Comparison of ENCODE assay signal across 9 cellular contexts in the genomic region with DNA sequence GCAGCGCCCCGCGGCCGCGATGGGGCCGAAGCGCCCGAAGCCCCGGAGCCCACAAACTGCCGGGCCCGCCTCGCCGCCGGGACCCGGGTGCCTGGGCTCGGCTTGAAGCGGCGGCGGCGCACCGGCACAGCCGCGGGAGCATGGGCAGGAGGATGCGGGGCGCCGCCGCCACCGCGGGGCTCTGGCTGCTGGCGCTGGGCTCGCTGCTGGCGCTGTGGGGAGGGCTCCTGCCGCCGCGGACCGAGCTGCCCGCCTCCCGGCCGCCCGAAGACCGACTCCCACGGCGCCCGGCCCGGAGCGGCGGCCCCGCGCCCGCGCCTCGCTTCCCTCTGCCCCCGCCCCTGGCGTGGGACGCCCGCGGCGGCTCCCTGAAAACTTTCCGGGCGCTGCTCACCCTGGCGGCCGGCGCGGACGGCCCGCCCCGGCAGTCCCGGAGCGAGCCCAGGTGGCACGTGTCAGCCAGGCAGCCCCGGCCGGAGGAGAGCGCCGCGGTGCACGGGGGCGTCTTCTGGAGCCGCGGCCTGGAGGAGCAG. TPM values are rescaled to one million over a fixed set of nuclear protein-coding genes. Genes with fewer than 3 reads are reported as not detected.
DNase-seq lines count a peak whose midpoint lies in the region; ATAC-seq and TF ChIP-seq lines count a peak whose summit lies in the region.
"Had no signal": no experiment of that assay in that cellular context is flagged by ENCODE, and none has a peak within 500 bp of the region (broad histone marks: within the 10 kb centered on the region; RNA-seq: fewer than 3 reads in every experiment).

No MANE protein-coding gene starts in this region.

- H3K4me3 ChIP-seq in NB4 (ENCODE audit: low read depth, low read length) (no peak overlapping the region), mesendoderm (ENCODE audit: low read length) (no peak overlapping the region), OCI-LY7 (ENCODE audit: low read depth, low read length, poor library complexity, severe bottlenecking) (no peak overlapping the region)

- H3K27ac ChIP-seq in H9 (ENCODE audit: insufficient read length, low read depth, low read length) (no peak overlapping the region), mesendoderm (ENCODE audit: low read depth, low read length) (peak overlapping the region; percentile 88), OCI-LY7 (ENCODE audit: low read depth, low read length, poor library complexity, severe bottlenecking) (no peak overlapping the region)

- H3K4me2 ChIP-seq in H9 (ENCODE audit: insufficient read depth, insufficient read length, low read length) (no peak overlapping the region), mesendoderm (ENCODE audit: low read length) (peak overlapping the region; percentile 79), OCI-LY7 (ENCODE audit: low read length) (no peak overlapping the region)

- H2AFZ ChIP-seq in H9 (ENCODE audit: low read length) (no peak overlapping the region), OCI-LY7 (ENCODE audit: low read length) (no peak overlapping the region)

- H3K27me3 ChIP-seq in H9 (ENCODE audit: insufficient read depth, low read length), result peaks cover 5% of the 10 kb centered on the region; the same call in 1 of the 2 replicates
- no peaks in the 10 kb centered on the region for H3K27me3 ChIP-seq in mesendoderm (ENCODE audit: insufficient read depth, low read length, poor library complexity)

- H3K79me1 ChIP-seq in H9 (ENCODE audit: insufficient read depth, low read depth, low read length, poor library complexity, severe bottlenecking) (no peaks in the 10 kb centered on the region), mesendoderm (ENCODE audit: low read length) (no peaks in the 10 kb centered on the region)

- H3K36me3 Mint-ChIP-seq in H9 (ENCODE audit: insufficient read depth in 1 of 3, low read depth in 3 of 3), result peaks cover 0 to 4% (median 2%) of the 10 kb centered on the region in 3 experiments; a peak in 2 of 7 replicates

- no peaks in the 10 kb centered on the region for H4K20me1 ChIP-seq in H9 (ENCODE audit: control insufficient read depth, insufficient read depth, insufficient read length)
- no peaks in the 10 kb centered on the region for H4K20me1 ChIP-seq in OCI-LY7 (ENCODE audit: insufficient read depth, low read length)

- TF ChIP-seq POLR2A in NB4 (IDR thresholded peaks at IDR 0.05; ENCODE audit: extremely low read depth, insufficient read length), result no peak

- H3K18ac ChIP-seq in H9 (ENCODE audit: insufficient read length, low read depth, low read length) (no peak overlapping the region), mesendoderm (ENCODE audit: low read length) (peak overlapping the region; percentile 94)

- no peaks in the 10 kb centered on the region for H3K36me3 ChIP-seq in mesendoderm (ENCODE audit: control insufficient read depth, insufficient read depth, low read length)
- H3K36me3 ChIP-seq in OCI-LY7 (ENCODE audit: insufficient read depth, low read length), result no peaks in the 10 kb centered on the region

- H3K9me3 Mint-ChIP-seq in H9, result peaks cover 5 to 6% of the 10 kb centered on the region in 2 experiments; a peak in 4 of 5 replicates

- no peak overlapping the region for H4K5ac ChIP-seq in H9 (ENCODE audit: insufficient read length, low read depth, low read length)
- H4K5ac ChIP-seq in mesendoderm (ENCODE audit: low read length), result no peak overlapping the region

- WGBS in H9 (ENCODE audit: extremely low coverage, insufficient read length, low lambda C conversion rate), result no CpG with 5 or more reads among the region's 79 CpGs
- no CpG with 5 or more reads among the region's 79 CpGs for WGBS in mesendoderm (ENCODE audit: extremely low coverage, insufficient coverage, low lambda C conversion rate)

- H2BK15ac ChIP-seq in H9 (ENCODE audit: low read depth, low read length), result no peak overlapping the region
- H2BK15ac ChIP-seq in mesendoderm (replicated peaks; ENCODE audit: low read depth), result peak overlapping the region; percentile 39

- no peak overlapping the region for H4K91ac ChIP-seq in H9 (ENCODE audit: insufficient read length, low read depth, low read length)

- intact Hi-C loops in OCI-LY7 (cut with micrococcal nuclease; ENCODE audit: unreplicated experiment), result no loop called here

- H3K4me1 Mint-ChIP-seq in H9, result peaks cover 31 to 43% of the 10 kb centered on the region in 2 experiments

- H3K79me2 ChIP-seq in H9 (ENCODE audit: insufficient read depth, low read length), result no peaks in the 10 kb centered on the region
- peaks cover 7% of the 10 kb centered on the region for H3K79me2 ChIP-seq in mesendoderm (ENCODE audit: control insufficient read depth, insufficient read depth, low read length)
- H3K79me2 ChIP-seq in OCI-LY7 (ENCODE audit: insufficient read depth, low read depth, low read length), result no peaks in the 10 kb centered on the region

- no peak overlapping the region for H2BK12ac ChIP-seq in H9 (ENCODE audit: insufficient read length, low read depth, low read length)

- H3K9ac ChIP-seq in H9 (ENCODE audit: extremely low read depth, insufficient read length, low read length) (no peak overlapping the region), mesendoderm (ENCODE audit: low read length) (peak overlapping the region; percentile 43)

- H3K4me3 Mint-ChIP-seq in H9, result peak overlapping the region in 1 of 2 experiments; percentile 70; a peak in 1 of 5 replicates

- H4K8ac ChIP-seq in H9 (replicated peaks; ENCODE audit: insufficient read length, low read depth, low read length), result no peak overlapping the region
- H4K8ac ChIP-seq in mesendoderm (ENCODE audit: low read depth, low read length), result no peak overlapping the region

- no peak overlapping the region for H3K4ac ChIP-seq in H9 (ENCODE audit: low read depth, low read length)
- H3K4ac ChIP-seq in mesendoderm (ENCODE audit: low read depth, low read length), result peak overlapping the region; percentile 84

- no peak overlapping the region for H2AK5ac ChIP-seq in H9 (ENCODE audit: insufficient read length, low read length)
- H2AK5ac ChIP-seq in mesendoderm (ENCODE audit: low read length), result no peak overlapping the region

- H3K9me3 ChIP-seq in H9 (ENCODE audit: control insufficient read depth, low read depth, low read length) (no peaks in the 10 kb centered on the region), OCI-LY7 (ENCODE audit: low read length) (no peaks in the 10 kb centered on the region)

- H3K27ac Mint-ChIP-seq in H9, result no peak overlapping the region

- POLR2A ChIA-PET in OCI-LY7 (lab: Charles Lee), result no interaction called here

- peaks cover 17% of the 10 kb centered on the region for H3K23me2 ChIP-seq in H9 (ENCODE audit: insufficient read length, low read depth, low read length, poor library complexity, severe bottlenecking)

- H2BK5ac ChIP-seq in H9 (ENCODE audit: insufficient read length, low read length) (no peak overlapping the region), mesendoderm (ENCODE audit: low read length) (no peak overlapping the region)

- CTCF ChIA-PET in OCI-LY7 (lab: Charles Lee; ENCODE audit: unreplicated experiment), result no interaction called here

- H3K14ac ChIP-seq in H9 (ENCODE audit: insufficient read depth, low read length), result peak overlapping the region; percentile 65; the same call in 1 of the 2 replicates

- H3K9me2 ChIP-seq in OCI-LY7 (ENCODE audit: insufficient read depth, low read length), result no peaks in the 10 kb centered on the region

- H3K4me1 ChIP-seq in H9 (ENCODE audit: insufficient read depth, low read length) (peaks cover 4% of the 10 kb centered on the region), mesendoderm (ENCODE audit: control insufficient read depth, low read depth, low read length) (peaks cover 6% of the 10 kb centered on the region), OCI-LY7 (ENCODE audit: insufficient read depth, low read length, poor library complexity, severe bottlenecking) (no peaks in the 10 kb centered on the region)

- no peak overlapping the region for H2BK20ac ChIP-seq in H9 (ENCODE audit: low read depth, low read length, poor library complexity, severe bottlenecking)

- no peak for ATAC-seq in GM18520 (IDR thresholded peaks at IDR 0.05; ENCODE audit: unreplicated experiment)

- no TSS peak for BruUV-seq in OCI-LY7 (replicated peaks; lab: Mats Ljungman, UMichigan)

- DNase-seq in SIG-M5 treated with dmso at 0.1 percent for 504 hours (lab: John Stamatoyannopoulos, UW; ENCODE audit: unreplicated experiment) (peak; percentile 51), SIG-M5 (lab: John Stamatoyannopoulos, UW) (no peak), H9 (no peak), NB4 (ENCODE audit: low read depth) (peak; percentile 10), dermis blood vessel endothelial cell (peak; percentile 67), mesendoderm (no peak), OCI-LY7 (ENCODE audit: low spot score) (no peak)
- DNase-seq: DND-41 had no signal

- H3K27me3 Mint-ChIP-seq in H9 (ENCODE audit: low read depth), result peaks cover 41% of the 10 kb centered on the region

- no peak overlapping the region for H3K56ac ChIP-seq in H9 (ENCODE audit: insufficient read length, low read depth, low read length)
- H3K56ac ChIP-seq in mesendoderm (ENCODE audit: low read length), result peak overlapping the region; percentile 86

- H2BK120ac ChIP-seq in H9 (ENCODE audit: low read depth, low read length, poor library complexity, severe bottlenecking) (no peak overlapping the region), mesendoderm (ENCODE audit: low read depth, low read length) (peak overlapping the region; percentile 32)

- H3T11ph ChIP-seq in H9 (ENCODE audit: low read length), result no peak overlapping the region

- H3K23ac ChIP-seq in H9 (ENCODE audit: insufficient read length, low read depth, low read length) (no peak overlapping the region), mesendoderm (ENCODE audit: low read length) (no peak overlapping the region)

- no peak for TF ChIP-seq CTCF in H9 (conservative IDR thresholded peaks at IDR 0.05)
- no peak for TF ChIP-seq CTCF in NB4 (IDR thresholded peaks at IDR 0.05; ENCODE audit: low read depth, low read length)
- no peak for TF ChIP-seq CTCF in OCI-LY7 (conservative IDR thresholded peaks at IDR 0.05; ENCODE audit: low read length)

RNA-seq across cellular contexts. Expression of gene FJX1, which starts 0.3 kb away (rescaled TPM):
- total RNA-seq in H9 (2021) (11.5 and 14.4 TPM in 2 replicates), dermis blood vessel endothelial cell (44.5 and 52.1 TPM in 2 replicates), OCI-LY7 (2022) (0.63 and 1.2 TPM in 2 replicates)
- polyA plus RNA-seq in mesendoderm (2013, experiment 1 of 2), result 14.1 TPM
- polyA plus RNA-seq in mesendoderm (2013, experiment 2 of 2), result 15.9 TPM
- total RNA-seq in OCI-LY7 (2014; rRNA removed; shearing (Covaris generic)), result not detected in 2 replicates

RNA-seq across cellular contexts. Expression of gene TRIM44, which starts 44.0 kb away (rescaled TPM):
- 34.8 and 37.7 TPM in 2 replicates for total RNA-seq in H9 (2021)
- 20.6 and 25.4 TPM in 2 replicates for total RNA-seq in dermis blood vessel endothelial cell
- 20.4 TPM for polyA plus RNA-seq in mesendoderm (2013, experiment 1 of 2)
- 22.0 TPM for polyA plus RNA-seq in mesendoderm (2013, experiment 2 of 2)
- 5.9 and 11.3 TPM in 2 replicates for total RNA-seq in OCI-LY7 (2014; rRNA removed; shearing (Covaris generic))
- 19.9 and 30.0 TPM in 2 replicates for total RNA-seq in OCI-LY7 (2022)

Comparison
In these comparisons a context has a peak if more than half of its experiments do, and no peak if none do; other contexts are left out.
1. DNase-seq: peak in SIG-M5 treated with dmso at 0.1 percent for 504 hours (single experiment), NB4 (single experiment) and dermis blood vessel endothelial cell (single experiment); none in SIG-M5 (single experiment), H9 (single experiment), mesendoderm (single experiment) and OCI-LY7 (single experiment).